ENCODE assay signal across 8 cellular contexts in the genomic region with DNA sequence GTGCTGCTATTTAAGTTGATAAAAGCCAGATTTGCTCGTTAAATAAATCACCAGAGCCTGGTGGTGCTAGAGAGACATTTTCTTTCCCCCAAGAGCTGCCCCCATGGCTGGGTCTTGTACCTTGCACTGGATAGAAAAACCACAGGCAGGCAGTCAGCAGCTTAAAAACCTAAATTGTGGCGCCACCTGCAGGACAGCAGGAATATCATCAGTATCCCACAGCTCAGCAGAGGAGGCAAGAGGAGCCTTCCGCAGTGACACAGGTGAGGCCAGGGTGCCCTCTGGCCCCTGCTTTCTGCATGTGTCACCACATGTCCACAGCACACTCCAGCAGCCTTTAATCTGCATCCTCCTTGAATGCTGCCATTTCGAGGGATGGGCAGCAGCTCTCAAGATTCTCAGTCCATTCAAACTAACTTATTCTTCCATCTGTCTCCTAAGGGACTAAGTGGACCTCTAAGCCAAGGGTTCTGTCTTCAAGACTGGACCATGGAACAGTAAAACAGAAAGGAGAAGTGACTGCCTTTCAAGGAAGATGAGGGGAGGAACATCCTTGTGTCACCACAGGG. TPM values are rescaled to one million over a fixed set of nuclear protein-coding genes. Genes with fewer than 3 reads are reported as not detected.
DNase-seq lines count a peak whose midpoint lies in the region; ATAC-seq and TF ChIP-seq lines count a peak whose summit lies in the region.

No MANE protein-coding gene starts in this region.

- no peak overlapping the region for H3K27ac ChIP-seq in C4-2B
- no peak overlapping the region for H3K27ac ChIP-seq in upper lobe of left lung

- peak; percentile 94 for TF ChIP-seq CTCF in C4-2B (conservative IDR thresholded peaks at IDR 0.05)
- TF ChIP-seq CTCF in upper lobe of left lung (IDR thresholded peaks at IDR 0.05), result peak; percentile 50 to 82 (median 69)

- no peak for TF ChIP-seq POLR2A in upper lobe of left lung (IDR thresholded peaks at IDR 0.05)

- H3K27me3 ChIP-seq in upper lobe of left lung, result peaks cover 0 to 20% (median 12%) of the 10 kb centered on the region in 4 donors

- TF ChIP-seq EP300 in upper lobe of left lung (IDR thresholded peaks at IDR 0.05), result no peak

- WGBS in upper lobe of left lung, 2 donors, result 2 to 4% methylated on average over 2 to 4 of the region's 4 CpGs

- peaks cover 13 to 22% (median 13%) of the 10 kb centered on the region in 4 donors for H3K4me1 ChIP-seq in upper lobe of left lung

- peak; percentile 61 for DNase-seq in LHCN-M2 (ENCODE audit: low read depth)
- DNase-seq in RPMI7951 (ENCODE audit: low read depth), result peak; percentile 68
- DNase-seq in activated gamma-delta T cell treated with anti-CD3 and anti-CD28 coated beads, Interleukin-2, amount 50 U/mL, for 16 hours (ENCODE audit: low read depth), result peak; percentile 48
- peak; percentile 72 for DNase-seq in globus pallidus (ENCODE audit: low spot score)
- peak; percentile 82 for DNase-seq in pons (ENCODE audit: low spot score)
- peak in 1 of 2 donors; percentile 57 for DNase-seq in upper lobe of left lung

- H3K4me3 ChIP-seq in upper lobe of left lung, result no peak overlapping the region

- ATAC-seq in GM19372 (IDR thresholded peaks at IDR 0.05; ENCODE audit: low read depth, unreplicated experiment), result peak; percentile 57
- peak; percentile 23 to 67 for ATAC-seq in upper lobe of left lung (ENCODE audit: low FRiP score in 2 of 2)

- H3K9me3 ChIP-seq in upper lobe of left lung, result no peaks in the 10 kb centered on the region

- H3K36me3 ChIP-seq in upper lobe of left lung, result no peaks in the 10 kb centered on the region

RNA-seq across cellular contexts. Expression of a gene that starts 4.5 kb away (rescaled TPM):
- not detected in 2 replicates for total RNA-seq in LHCN-M2 (2014; rRNA removed)
- polyA plus RNA-seq in LHCN-M2 (2012), result not detected
- 1.4 and 2.1 TPM in 2 replicates for total RNA-seq in RPMI7951 (2014; rRNA removed; shearing (Covaris generic))
- 1 to 10 TPM; 1.1 to 5.9 (median 2.6) TPM for total RNA-seq in upper lobe of left lung
